Comparison of ENCODE assay signal across 2 cellular contexts in the genomic region with DNA sequence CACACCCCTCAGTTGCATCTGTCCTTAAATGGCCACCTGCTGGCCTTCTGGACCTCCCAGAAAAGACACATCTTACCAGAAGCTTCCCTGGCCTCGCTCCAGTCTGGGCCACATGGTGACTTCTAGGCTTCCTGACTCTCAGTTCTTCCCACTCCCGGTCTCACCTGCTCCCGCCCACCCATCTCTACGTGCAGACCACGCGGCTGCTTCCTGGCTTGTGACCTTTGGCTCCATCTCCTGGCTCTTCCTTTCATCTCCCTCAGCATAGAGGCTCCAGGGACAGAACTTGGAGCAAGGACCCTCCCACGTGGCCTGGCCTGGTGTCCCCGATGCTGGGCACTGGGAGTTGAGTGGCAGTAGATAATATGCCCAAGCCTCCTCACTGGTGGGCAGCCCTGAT.
A peak's percentile ranks its signal among the peaks of the same experiment; 100 is the strongest.
TF ChIP-seq lines count a peak whose summit lies in the region.

No MANE protein-coding gene starts in this region.

TF ChIP-seq in WTC11, 78 proteins besides CTCF, POLR2A, EP300 and RAD21 (continues in another document):
- TF ChIP-seq FOXP1 (CRISPR knock-in tag; IDR thresholded peaks at IDR 0.05; ENCODE audit: borderline replicate concordance) (0 out of 2 replicates have a peak, but pooled peaks have one; percentile 25), ESRRA (CRISPR knock-in tag; IDR thresholded peaks at IDR 0.05; ENCODE audit: borderline replicate concordance) (no peak), SMAD4 (CRISPR knock-in tag; IDR thresholded peaks at IDR 0.05) (no peak), ETV6 (CRISPR knock-in tag; IDR thresholded peaks at IDR 0.05) (no peak), FOXK1 (CRISPR knock-in tag; IDR thresholded peaks at IDR 0.05) (no peak), ZNF396 (CRISPR knock-in tag; IDR thresholded peaks at IDR 0.05; ENCODE audit: borderline replicate concordance) (no peak), ZNF263 (CRISPR knock-in tag; IDR thresholded peaks at IDR 0.05; ENCODE audit: low read depth) (no peak), CREM (CRISPR knock-in tag; IDR thresholded peaks at IDR 0.05) (no peak), ZNF138 (CRISPR knock-in tag; conservative IDR thresholded peaks at IDR 0.05) (no peak), HMGXB4 (CRISPR knock-in tag; IDR thresholded peaks at IDR 0.05) (no peak), OVOL2 (CRISPR knock-in tag; IDR thresholded peaks at IDR 0.05; ENCODE audit: borderline replicate concordance) (no peak), EMX1 (CRISPR knock-in tag; IDR thresholded peaks at IDR 0.05) (no peak), ZNF121 (CRISPR knock-in tag; IDR thresholded peaks at IDR 0.05) (no peak), TP53 (CRISPR knock-in tag; IDR thresholded peaks at IDR 0.05) (no peak), ZNF232 (CRISPR knock-in tag; IDR thresholded peaks at IDR 0.05) (no peak), ZNF671 (CRISPR knock-in tag; IDR thresholded peaks at IDR 0.05) (no peak), IRF1 (CRISPR knock-in tag; IDR thresholded peaks at IDR 0.05) (no peak), CREB1 (CRISPR knock-in tag; IDR thresholded peaks at IDR 0.05) (no peak), E2F5 (CRISPR knock-in tag; IDR thresholded peaks at IDR 0.05) (no peak)
- TF ChIP-seq, protein P1, sequence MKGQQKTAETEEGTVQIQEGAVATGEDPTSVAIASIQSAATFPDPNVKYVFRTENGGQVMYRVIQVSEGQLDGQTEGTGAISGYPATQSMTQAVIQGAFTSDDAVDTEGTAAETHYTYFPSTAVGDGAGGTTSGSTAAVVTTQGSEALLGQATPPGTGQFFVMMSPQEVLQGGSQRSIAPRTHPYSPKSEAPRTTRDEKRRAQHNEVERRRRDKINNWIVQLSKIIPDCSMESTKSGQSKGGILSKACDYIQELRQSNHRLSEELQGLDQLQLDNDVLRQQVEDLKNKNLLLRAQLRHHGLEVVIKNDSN (CRISPR knock-in tag; IDR thresholded peaks at IDR 0.05): no peak
- TF ChIP-seq, protein P2, sequence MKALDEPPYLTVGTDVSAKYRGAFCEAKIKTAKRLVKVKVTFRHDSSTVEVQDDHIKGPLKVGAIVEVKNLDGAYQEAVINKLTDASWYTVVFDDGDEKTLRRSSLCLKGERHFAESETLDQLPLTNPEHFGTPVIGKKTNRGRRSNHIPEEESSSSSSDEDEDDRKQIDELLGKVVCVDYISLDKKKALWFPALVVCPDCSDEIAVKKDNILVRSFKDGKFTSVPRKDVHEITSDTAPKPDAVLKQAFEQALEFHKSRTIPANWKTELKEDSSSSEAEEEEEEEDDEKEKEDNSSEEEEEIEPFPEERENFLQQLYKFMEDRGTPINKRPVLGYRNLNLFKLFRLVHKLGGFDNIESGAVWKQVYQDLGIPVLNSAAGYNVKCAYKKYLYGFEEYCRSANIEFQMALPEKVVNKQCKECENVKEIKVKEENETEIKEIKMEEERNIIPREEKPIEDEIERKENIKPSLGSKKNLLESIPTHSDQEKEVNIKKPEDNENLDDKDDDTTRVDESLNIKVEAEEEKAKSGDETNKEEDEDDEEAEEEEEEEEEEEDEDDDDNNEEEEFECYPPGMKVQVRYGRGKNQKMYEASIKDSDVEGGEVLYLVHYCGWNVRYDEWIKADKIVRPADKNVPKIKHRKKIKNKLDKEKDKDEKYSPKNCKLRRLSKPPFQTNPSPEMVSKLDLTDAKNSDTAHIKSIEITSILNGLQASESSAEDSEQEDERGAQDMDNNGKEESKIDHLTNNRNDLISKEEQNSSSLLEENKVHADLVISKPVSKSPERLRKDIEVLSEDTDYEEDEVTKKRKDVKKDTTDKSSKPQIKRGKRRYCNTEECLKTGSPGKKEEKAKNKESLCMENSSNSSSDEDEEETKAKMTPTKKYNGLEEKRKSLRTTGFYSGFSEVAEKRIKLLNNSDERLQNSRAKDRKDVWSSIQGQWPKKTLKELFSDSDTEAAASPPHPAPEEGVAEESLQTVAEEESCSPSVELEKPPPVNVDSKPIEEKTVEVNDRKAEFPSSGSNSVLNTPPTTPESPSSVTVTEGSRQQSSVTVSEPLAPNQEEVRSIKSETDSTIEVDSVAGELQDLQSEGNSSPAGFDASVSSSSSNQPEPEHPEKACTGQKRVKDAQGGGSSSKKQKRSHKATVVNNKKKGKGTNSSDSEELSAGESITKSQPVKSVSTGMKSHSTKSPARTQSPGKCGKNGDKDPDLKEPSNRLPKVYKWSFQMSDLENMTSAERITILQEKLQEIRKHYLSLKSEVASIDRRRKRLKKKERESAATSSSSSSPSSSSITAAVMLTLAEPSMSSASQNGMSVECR (CRISPR knock-in tag; IDR thresholded peaks at IDR 0.05; ENCODE audit: borderline replicate concordance): no peak

TF ChIP-seq in HepG2, 621 proteins besides CTCF, POLR2A, EP300 and RAD21 (continues in another document):
- TF ChIP-seq CEBPB (IDR thresholded peaks at IDR 0.05; ENCODE audit: borderline replicate concordance, low read depth, low read length): no peak
- no peak for TF ChIP-seq CENPX (CRISPR knock-in tag; IDR thresholded peaks at IDR 0.05)
- TF ChIP-seq, protein P3, sequence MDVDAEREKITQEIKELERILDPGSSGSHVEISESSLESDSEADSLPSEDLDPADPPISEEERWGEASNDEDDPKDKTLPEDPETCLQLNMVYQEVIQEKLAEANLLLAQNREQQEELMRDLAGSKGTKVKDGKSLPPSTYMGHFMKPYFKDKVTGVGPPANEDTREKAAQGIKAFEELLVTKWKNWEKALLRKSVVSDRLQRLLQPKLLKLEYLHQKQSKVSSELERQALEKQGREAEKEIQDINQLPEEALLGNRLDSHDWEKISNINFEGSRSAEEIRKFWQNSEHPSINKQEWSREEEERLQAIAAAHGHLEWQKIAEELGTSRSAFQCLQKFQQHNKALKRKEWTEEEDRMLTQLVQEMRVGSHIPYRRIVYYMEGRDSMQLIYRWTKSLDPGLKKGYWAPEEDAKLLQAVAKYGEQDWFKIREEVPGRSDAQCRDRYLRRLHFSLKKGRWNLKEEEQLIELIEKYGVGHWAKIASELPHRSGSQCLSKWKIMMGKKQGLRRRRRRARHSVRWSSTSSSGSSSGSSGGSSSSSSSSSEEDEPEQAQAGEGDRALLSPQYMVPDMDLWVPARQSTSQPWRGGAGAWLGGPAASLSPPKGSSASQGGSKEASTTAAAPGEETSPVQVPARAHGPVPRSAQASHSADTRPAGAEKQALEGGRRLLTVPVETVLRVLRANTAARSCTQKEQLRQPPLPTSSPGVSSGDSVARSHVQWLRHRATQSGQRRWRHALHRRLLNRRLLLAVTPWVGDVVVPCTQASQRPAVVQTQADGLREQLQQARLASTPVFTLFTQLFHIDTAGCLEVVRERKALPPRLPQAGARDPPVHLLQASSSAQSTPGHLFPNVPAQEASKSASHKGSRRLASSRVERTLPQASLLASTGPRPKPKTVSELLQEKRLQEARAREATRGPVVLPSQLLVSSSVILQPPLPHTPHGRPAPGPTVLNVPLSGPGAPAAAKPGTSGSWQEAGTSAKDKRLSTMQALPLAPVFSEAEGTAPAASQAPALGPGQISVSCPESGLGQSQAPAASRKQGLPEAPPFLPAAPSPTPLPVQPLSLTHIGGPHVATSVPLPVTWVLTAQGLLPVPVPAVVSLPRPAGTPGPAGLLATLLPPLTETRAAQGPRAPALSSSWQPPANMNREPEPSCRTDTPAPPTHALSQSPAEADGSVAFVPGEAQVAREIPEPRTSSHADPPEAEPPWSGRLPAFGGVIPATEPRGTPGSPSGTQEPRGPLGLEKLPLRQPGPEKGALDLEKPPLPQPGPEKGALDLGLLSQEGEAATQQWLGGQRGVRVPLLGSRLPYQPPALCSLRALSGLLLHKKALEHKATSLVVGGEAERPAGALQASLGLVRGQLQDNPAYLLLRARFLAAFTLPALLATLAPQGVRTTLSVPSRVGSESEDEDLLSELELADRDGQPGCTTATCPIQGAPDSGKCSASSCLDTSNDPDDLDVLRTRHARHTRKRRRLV (CRISPR knock-in tag; IDR thresholded peaks at IDR 0.05): no peak
- TF ChIP-seq ZNF207 (IDR thresholded peaks at IDR 0.05; ENCODE audit: borderline replicate concordance): no peak
- TF ChIP-seq SATB2 (CRISPR knock-in tag; IDR thresholded peaks at IDR 0.05): peak; percentile 93; the same call in 1 of the 2 replicates
- 0 out of 2 replicates have a peak, but pooled peaks have one; percentile 36 for TF ChIP-seq FOXM1 (CRISPR knock-in tag; IDR thresholded peaks at IDR 0.05)
- TF ChIP-seq SYNCRIP (IDR thresholded peaks at IDR 0.05; ENCODE audit: insufficient read depth, low read depth, low read length): no peak
- peak; percentile 78; the same call in 1 of the 2 replicates for TF ChIP-seq ZNF670 (CRISPR knock-in tag; IDR thresholded peaks at IDR 0.05; ENCODE audit: borderline replicate concordance)
- peak; percentile 90 for TF ChIP-seq IKZF5 (CRISPR knock-in tag; IDR thresholded peaks at IDR 0.05)
- TF ChIP-seq MAX (IDR thresholded peaks at IDR 0.05): peak; percentile 99
- no peak for TF ChIP-seq ZNF121 (CRISPR knock-in tag; IDR thresholded peaks at IDR 0.05)
- no peak for TF ChIP-seq ZXDC (CRISPR knock-in tag; IDR thresholded peaks at IDR 0.05)
- TF ChIP-seq, protein P4, sequence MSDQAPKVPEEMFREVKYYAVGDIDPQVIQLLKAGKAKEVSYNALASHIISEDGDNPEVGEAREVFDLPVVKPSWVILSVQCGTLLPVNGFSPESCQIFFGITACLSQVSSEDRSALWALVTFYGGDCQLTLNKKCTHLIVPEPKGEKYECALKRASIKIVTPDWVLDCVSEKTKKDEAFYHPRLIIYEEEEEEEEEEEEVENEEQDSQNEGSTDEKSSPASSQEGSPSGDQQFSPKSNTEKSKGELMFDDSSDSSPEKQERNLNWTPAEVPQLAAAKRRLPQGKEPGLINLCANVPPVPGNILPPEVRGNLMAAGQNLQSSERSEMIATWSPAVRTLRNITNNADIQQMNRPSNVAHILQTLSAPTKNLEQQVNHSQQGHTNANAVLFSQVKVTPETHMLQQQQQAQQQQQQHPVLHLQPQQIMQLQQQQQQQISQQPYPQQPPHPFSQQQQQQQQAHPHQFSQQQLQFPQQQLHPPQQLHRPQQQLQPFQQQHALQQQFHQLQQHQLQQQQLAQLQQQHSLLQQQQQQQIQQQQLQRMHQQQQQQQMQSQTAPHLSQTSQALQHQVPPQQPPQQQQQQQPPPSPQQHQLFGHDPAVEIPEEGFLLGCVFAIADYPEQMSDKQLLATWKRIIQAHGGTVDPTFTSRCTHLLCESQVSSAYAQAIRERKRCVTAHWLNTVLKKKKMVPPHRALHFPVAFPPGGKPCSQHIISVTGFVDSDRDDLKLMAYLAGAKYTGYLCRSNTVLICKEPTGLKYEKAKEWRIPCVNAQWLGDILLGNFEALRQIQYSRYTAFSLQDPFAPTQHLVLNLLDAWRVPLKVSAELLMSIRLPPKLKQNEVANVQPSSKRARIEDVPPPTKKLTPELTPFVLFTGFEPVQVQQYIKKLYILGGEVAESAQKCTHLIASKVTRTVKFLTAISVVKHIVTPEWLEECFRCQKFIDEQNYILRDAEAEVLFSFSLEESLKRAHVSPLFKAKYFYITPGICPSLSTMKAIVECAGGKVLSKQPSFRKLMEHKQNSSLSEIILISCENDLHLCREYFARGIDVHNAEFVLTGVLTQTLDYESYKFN (CRISPR knock-in tag; conservative IDR thresholded peaks at IDR 0.05): peak; percentile 71
- TF ChIP-seq ZBTB8A (CRISPR knock-in tag; IDR thresholded peaks at IDR 0.05; ENCODE audit: borderline replicate concordance, low read depth): peak; percentile 94
- peak; percentile 66 for TF ChIP-seq TBX2 (CRISPR knock-in tag; IDR thresholded peaks at IDR 0.05; ENCODE audit: borderline replicate concordance)
- TF ChIP-seq, protein P5, sequence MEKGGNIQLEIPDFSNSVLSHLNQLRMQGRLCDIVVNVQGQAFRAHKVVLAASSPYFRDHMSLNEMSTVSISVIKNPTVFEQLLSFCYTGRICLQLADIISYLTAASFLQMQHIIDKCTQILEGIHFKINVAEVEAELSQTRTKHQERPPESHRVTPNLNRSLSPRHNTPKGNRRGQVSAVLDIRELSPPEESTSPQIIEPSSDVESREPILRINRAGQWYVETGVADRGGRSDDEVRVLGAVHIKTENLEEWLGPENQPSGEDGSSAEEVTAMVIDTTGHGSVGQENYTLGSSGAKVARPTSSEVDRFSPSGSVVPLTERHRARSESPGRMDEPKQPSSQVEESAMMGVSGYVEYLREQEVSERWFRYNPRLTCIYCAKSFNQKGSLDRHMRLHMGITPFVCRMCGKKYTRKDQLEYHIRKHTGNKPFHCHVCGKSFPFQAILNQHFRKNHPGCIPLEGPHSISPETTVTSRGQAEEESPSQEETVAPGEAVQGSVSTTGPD (CRISPR knock-in tag; IDR thresholded peaks at IDR 0.05): peak; percentile 37; the same call in 1 of the 2 replicates
- TF ChIP-seq ZNF75D (CRISPR knock-in tag; IDR thresholded peaks at IDR 0.05; ENCODE audit: borderline replicate concordance): 0 out of 2 replicates have a peak, but pooled peaks have one; percentile 78
- TF ChIP-seq THRA (CRISPR knock-in tag; IDR thresholded peaks at IDR 0.05; ENCODE audit: borderline replicate concordance): 0 out of 2 replicates have a peak, but pooled peaks have one; percentile 52
- TF ChIP-seq ZNF605 (CRISPR knock-in tag; IDR thresholded peaks at IDR 0.05): peak; percentile 97
